ENCODE assay signal across 16 cellular contexts in the genomic region with DNA sequence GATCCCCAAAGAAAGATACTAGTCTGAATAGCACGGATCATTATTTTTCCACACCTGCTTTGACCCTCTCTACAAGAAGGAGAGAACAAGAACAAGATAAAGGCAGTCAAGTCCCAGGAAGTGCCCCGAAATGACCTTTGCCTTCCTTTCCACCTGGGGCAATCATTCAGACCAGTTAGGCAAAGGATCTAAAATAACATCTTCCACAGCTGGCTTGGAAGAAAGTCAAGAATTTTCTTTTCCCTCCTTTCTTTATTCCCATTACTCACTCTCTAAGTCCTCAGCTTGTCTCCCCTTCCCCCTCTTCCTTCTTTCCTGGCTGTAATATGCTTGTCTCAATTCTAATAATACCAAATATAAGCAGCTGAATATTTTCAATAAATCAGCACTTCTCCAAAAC.
DNase-seq lines count a peak whose midpoint lies in the region; ATAC-seq and TF ChIP-seq lines count a peak whose summit lies in the region.
"Had no signal": no experiment of that assay in that cellular context is flagged by ENCODE, and none has a peak within 500 bp of the region (broad histone marks: within the 10 kb centered on the region; RNA-seq: fewer than 3 reads in every experiment).

No MANE protein-coding gene starts in this region.

- H3K36me3 ChIP-seq in skeletal muscle satellite cell (ENCODE audit: insufficient read depth, low read length) = no peaks in the 10 kb centered on the region
- H3K36me3 ChIP-seq: adrenal gland, gastrocnemius medialis had no signal

- H3K27me3 ChIP-seq in skeletal muscle satellite cell (ENCODE audit: control insufficient read depth, insufficient read depth, low read length) (no peaks in the 10 kb centered on the region), dorsolateral prefrontal cortex (no peaks in the 10 kb centered on the region)
- H3K27me3 ChIP-seq: adrenal gland, gastrocnemius medialis had no signal

- ATAC-seq in stimulated activated effector memory CD8-positive, alpha-beta T cell treated with anti-CD3 and anti-CD28 coated beads, Interleukin-12 subunit alpha, Interleukin-12 subunit beta, amount 100 ng/mL, for 72 hours = no peak
- ATAC-seq: gastrocnemius medialis had no signal

- DNase-seq in DMS79 treated with DMSO at 0.1 percent for 48 hours (lab: John Stamatoyannopoulos, UW) (peak; percentile 87), DMS79 (lab: John Stamatoyannopoulos, UW) (no peak), astrocyte of the cerebellum (ENCODE audit: low read depth) (peak; percentile 31), glomerular visceral epithelial cell (ENCODE audit: extremely low spot score) (peak; percentile 59), NCI-H226 (no peak), dorsolateral prefrontal cortex (no peak)
- no peak for DNase-seq in stimulated activated effector memory CD8-positive, alpha-beta T cell treated with anti-CD3 and anti-CD28 coated beads, Interleukin-12 subunit alpha, Interleukin-12 subunit beta, amount 100 ng/mL, for 72 hours (ENCODE audit: low spot score in 2 of 2)
- DNase-seq: activated CD4-positive, alpha-beta T cell treated with anti-CD3 and anti-CD28 coated beads, Interleukin-2, amount 50 U/mL, for 4 hours; activated T-cell treated with anti-CD3 and anti-CD28 coated beads, Interleukin-2, amount 50 U/mL, for 48 hours; adrenal gland; gastrocnemius medialis; GF-D8; NCI-H2171; SIG-M5 had no signal

- H3K4me2 ChIP-seq in skeletal muscle satellite cell (ENCODE audit: low read length) = peak overlapping the region; percentile 31

- no peak overlapping the region for H3K4me3 ChIP-seq in astrocyte of the cerebellum (ENCODE audit: low read depth, low read length)
- no peak overlapping the region for H3K4me3 ChIP-seq in skeletal muscle satellite cell (ENCODE audit: low read length)
- no peak overlapping the region for H3K4me3 ChIP-seq in dorsolateral prefrontal cortex
- H3K4me3 ChIP-seq: adrenal gland, gastrocnemius medialis had no signal

- H3K9me3 ChIP-seq in skeletal muscle satellite cell (replicated peaks; ENCODE audit: low read length) = no peaks in the 10 kb centered on the region
- H3K9me3 ChIP-seq: adrenal gland, gastrocnemius medialis had no signal

- no peak for TF ChIP-seq CTCF in astrocyte of the cerebellum (IDR thresholded peaks at IDR 0.05; ENCODE audit: low read depth, low read length, missing control alignments)
- TF ChIP-seq CTCF in dorsolateral prefrontal cortex (IDR thresholded peaks at IDR 0.05 in 54 of 56, conservative IDR thresholded peaks at IDR 0.05 in 2 of 56; ENCODE audit: low read depth in 1 of 56, partially characterized antibody in 56 of 56) = no peak

- H3K4me1 ChIP-seq in skeletal muscle satellite cell (ENCODE audit: control insufficient read depth, insufficient read depth, low read length) = peaks cover 39% of the 10 kb centered on the region

- no peak overlapping the region for H3K27ac Mint-ChIP-seq in stimulated activated effector memory CD8-positive, alpha-beta T cell treated with anti-CD3 and anti-CD28 coated beads, Interleukin-12 subunit alpha, Interleukin-12 subunit beta, amount 100 ng/mL, for 72 hours

- in situ Hi-C loops in astrocyte of the cerebellum (cut with HindIII; ENCODE audit: low sequenced_read_pairs) = loop anchor here (25.0 kb wide), 1 partner anchor 295 kb away; no protein-coding TSS in a partner anchor

- H3K27ac ChIP-seq in dorsolateral prefrontal cortex = peak overlapping the region in 14 of 59 donors; percentile 2 to 94 (median 38)
- H3K27ac ChIP-seq: 22Rv1, adrenal gland, gastrocnemius medialis had no signal

- intact Hi-C loops in dorsolateral prefrontal cortex (cut with DNase I) = no loop called here

- no peak overlapping the region for H3K4me3 Mint-ChIP-seq in stimulated activated effector memory CD8-positive, alpha-beta T cell treated with anti-CD3 and anti-CD28 coated beads, Interleukin-12 subunit alpha, Interleukin-12 subunit beta, amount 100 ng/mL, for 72 hours

- H3K9ac ChIP-seq in skeletal muscle satellite cell (ENCODE audit: low read depth, low read length) = peak overlapping the region; percentile 22

- peaks cover 4% of the 10 kb centered on the region for H3K9me3 Mint-ChIP-seq in stimulated activated effector memory CD8-positive, alpha-beta T cell treated with anti-CD3 and anti-CD28 coated beads, Interleukin-12 subunit alpha, Interleukin-12 subunit beta, amount 100 ng/mL, for 72 hours

- H3K4me1 Mint-ChIP-seq in stimulated activated effector memory CD8-positive, alpha-beta T cell treated with anti-CD3 and anti-CD28 coated beads, Interleukin-12 subunit alpha, Interleukin-12 subunit beta, amount 100 ng/mL, for 72 hours = no peaks in the 10 kb centered on the region

- H3K36me3 Mint-ChIP-seq in stimulated activated effector memory CD8-positive, alpha-beta T cell treated with anti-CD3 and anti-CD28 coated beads, Interleukin-12 subunit alpha, Interleukin-12 subunit beta, amount 100 ng/mL, for 72 hours = no peaks in the 10 kb centered on the region

Comparison
In these comparisons a context has a peak if more than half of its experiments do, and no peak if none do; other contexts are left out.
1. DNase-seq: peak in DMS79 treated with DMSO at 0.1 percent for 48 hours (single experiment), astrocyte of the cerebellum (single experiment) and glomerular visceral epithelial cell (single experiment); none in DMS79 (single experiment), stimulated activated effector memory CD8-positive, alpha-beta T cell treated with anti-CD3 and anti-CD28 coated beads, Interleukin-12 subunit alpha, Interleukin-12 subunit beta, amount 100 ng/mL, for 72 hours (0 of 2), NCI-H226 (single experiment) and dorsolateral prefrontal cortex (0 of 10).